Comparison of ENCODE assay signal across 1 cellular context in the genomic region with DNA sequence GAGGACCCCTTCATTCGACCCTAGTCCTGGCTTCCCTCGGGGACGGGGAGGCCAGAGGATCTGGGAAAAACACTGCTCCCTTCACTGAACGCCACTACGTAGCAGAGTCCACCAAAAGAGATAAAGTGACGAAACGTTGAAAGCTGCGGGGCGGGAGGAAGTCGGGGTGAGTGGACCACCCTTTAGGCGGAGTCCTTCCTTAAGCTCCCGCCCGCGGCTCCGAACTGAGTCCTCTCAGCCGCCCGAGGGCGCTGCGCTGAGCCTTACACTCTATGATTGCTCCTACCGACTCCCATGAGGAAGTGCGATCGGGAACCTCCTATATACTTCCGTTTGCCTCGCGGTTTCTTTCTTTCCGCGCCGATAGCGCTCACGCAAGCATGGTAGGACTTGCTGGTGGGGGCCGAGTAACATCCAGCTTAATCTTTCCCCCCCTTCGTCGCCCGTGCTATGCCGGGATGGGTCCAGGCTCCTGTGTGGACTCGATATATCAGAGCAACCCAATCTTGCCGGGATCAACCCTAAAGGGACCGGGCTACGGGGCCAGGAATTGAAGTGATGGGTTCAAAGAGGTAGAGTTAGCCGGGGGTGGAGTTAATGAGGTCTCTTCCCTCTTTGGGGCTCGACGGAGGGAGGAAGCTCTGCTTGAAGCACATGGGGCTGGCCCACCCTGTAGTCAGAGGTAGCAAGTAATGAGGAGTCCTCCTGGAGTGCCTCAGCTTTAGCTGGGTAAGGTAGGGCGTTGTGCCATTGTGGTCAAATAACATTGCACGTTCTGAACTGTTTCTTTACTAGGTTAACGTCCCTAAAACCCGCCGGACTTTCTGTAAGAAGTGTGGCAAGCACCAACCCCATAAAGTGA.
TF ChIP-seq lines count a peak whose summit lies in the region.

RPL36A (plus strand) TSS at position 348 of the 862 bp plus-strand sequence; CDS start at position 381, 33 bp downstream.

TF ChIP-seq in HEK293, 187 proteins besides CTCF, POLR2A, EP300 and RAD21 (continued from another document):
- TF ChIP-seq, protein P1, sequence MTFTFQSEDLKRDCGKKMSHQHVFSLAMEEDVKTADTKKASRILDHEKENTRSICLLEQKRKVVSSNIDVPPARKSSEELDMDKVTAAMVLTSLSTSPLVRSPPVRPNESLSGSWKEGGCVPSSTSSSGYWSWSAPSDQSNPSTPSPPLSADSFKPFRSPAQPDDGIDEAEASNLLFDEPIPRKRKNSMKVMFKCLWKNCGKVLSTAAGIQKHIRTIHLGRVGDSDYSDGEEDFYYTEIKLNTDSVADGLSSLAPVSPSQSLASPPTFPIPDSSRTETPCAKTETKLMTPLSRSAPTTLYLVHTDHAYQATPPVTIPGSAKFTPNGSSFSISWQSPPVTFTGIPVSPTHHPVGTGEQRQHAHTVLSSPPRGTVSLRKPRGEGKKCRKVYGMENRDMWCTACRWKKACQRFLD (tag by site-specific recombination; IDR thresholded peaks at IDR 0.05): no peak
- peak; percentile 64 for TF ChIP-seq YY1 (tag by site-specific recombination; IDR thresholded peaks at IDR 0.05)
- TF ChIP-seq ZNF354C (tag by site-specific recombination; IDR thresholded peaks at IDR 0.05; ENCODE audit: borderline replicate concordance, low read depth): no peak
- TF ChIP-seq, protein P2, sequence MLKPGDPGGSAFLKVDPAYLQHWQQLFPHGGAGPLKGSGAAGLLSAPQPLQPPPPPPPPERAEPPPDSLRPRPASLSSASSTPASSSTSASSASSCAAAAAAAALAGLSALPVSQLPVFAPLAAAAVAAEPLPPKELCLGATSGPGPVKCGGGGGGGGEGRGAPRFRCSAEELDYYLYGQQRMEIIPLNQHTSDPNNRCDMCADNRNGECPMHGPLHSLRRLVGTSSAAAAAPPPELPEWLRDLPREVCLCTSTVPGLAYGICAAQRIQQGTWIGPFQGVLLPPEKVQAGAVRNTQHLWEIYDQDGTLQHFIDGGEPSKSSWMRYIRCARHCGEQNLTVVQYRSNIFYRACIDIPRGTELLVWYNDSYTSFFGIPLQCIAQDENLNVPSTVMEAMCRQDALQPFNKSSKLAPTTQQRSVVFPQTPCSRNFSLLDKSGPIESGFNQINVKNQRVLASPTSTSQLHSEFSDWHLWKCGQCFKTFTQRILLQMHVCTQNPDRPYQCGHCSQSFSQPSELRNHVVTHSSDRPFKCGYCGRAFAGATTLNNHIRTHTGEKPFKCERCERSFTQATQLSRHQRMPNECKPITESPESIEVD (tag by site-specific recombination; IDR thresholded peaks at IDR 0.05): no peak
- TF ChIP-seq, protein P3, sequence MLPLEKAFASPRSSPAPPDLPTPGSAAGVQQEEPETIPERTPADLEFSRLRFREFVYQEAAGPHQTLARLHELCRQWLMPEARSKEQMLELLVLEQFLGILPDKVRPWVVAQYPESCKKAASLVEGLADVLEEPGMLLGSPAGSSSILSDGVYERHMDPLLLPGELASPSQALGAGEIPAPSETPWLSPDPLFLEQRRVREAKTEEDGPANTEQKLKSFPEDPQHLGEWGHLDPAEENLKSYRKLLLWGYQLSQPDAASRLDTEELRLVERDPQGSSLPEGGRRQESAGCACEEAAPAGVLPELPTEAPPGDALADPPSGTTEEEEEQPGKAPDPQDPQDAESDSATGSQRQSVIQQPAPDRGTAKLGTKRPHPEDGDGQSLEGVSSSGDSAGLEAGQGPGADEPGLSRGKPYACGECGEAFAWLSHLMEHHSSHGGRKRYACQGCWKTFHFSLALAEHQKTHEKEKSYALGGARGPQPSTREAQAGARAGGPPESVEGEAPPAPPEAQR (tag by site-specific recombination; IDR thresholded peaks at IDR 0.05): no peak; the same call in 1 of the 2 replicates
- TF ChIP-seq ZXDB (tag by site-specific recombination; IDR thresholded peaks at IDR 0.05): peak; percentile 90
- TF ChIP-seq ZNF10 (tag by site-specific recombination; IDR thresholded peaks at IDR 0.05): no peak
